In genomic region chr17:42312035-42312284, GRCh38 we compare ENCODE assay signal across 7 cellular contexts. TPM values are rescaled to one million over a fixed set of nuclear protein-coding genes. Genes with fewer than 3 reads are reported as not detected.
DNase-seq lines count a peak whose midpoint lies in the region; ATAC-seq and TF ChIP-seq lines count a peak whose summit lies in the region.

No MANE protein-coding gene starts in this region.

- H3K4me3 ChIP-seq in HFF-Myc (replicated peaks; ENCODE audit: low read depth, low read length) (peak overlapping the region; percentile 21; the same call in 1 of the 2 replicates), left lung (no peak overlapping the region)

- DNase-seq in HFF-Myc (ENCODE audit: extremely low read depth, low read depth) (no peak), left lung (no peak), epidermal melanocyte (ENCODE audit: insufficient read length, low spot score) (no peak), NCI-H748 (lab: John Stamatoyannopoulos, UW; ENCODE audit: unreplicated experiment) (no peak), GM10248 (ENCODE audit: extremely low spot score) (no peak)
- no peak for DNase-seq in activated CD4-positive, alpha-beta memory T cell treated with anti-CD3 and anti-CD28 coated beads, Interleukin-2, amount 10 ng/mL, durations not matched to agents 7 days and 5 days
- DNase-seq in stimulated activated effector memory CD8-positive, alpha-beta T cell treated with anti-CD3 and anti-CD28 coated beads, Interleukin-12 subunit alpha, Interleukin-12 subunit beta, amount 100 ng/mL, for 72 hours (ENCODE audit: low spot score in 2 of 2), result no peak

- H3K27ac ChIP-seq in left lung, result peak overlapping the region; percentile 60 to 63

- intact Hi-C loops in left lung (cut with DNase I), result no loop called here

- H3K4me3 Mint-ChIP-seq in activated CD4-positive, alpha-beta memory T cell treated with anti-CD3 and anti-CD28 coated beads, Interleukin-2, amount 10 ng/mL, durations not matched to agents 7 days and 5 days, result no peak overlapping the region
- peak overlapping the region; percentile 38 for H3K4me3 Mint-ChIP-seq in stimulated activated effector memory CD8-positive, alpha-beta T cell treated with anti-CD3 and anti-CD28 coated beads, Interleukin-12 subunit alpha, Interleukin-12 subunit beta, amount 100 ng/mL, for 72 hours

- H3K36me3 Mint-ChIP-seq in activated CD4-positive, alpha-beta memory T cell treated with anti-CD3 and anti-CD28 coated beads, Interleukin-2, amount 10 ng/mL, durations not matched to agents 7 days and 5 days (ENCODE audit: low read depth), result peaks cover 72% of the 10 kb centered on the region
- H3K36me3 Mint-ChIP-seq in stimulated activated effector memory CD8-positive, alpha-beta T cell treated with anti-CD3 and anti-CD28 coated beads, Interleukin-12 subunit alpha, Interleukin-12 subunit beta, amount 100 ng/mL, for 72 hours, result peaks cover 100% of the 10 kb centered on the region

- POLR2A ChIA-PET in activated CD4-positive, alpha-beta memory T cell treated with anti-CD3 and anti-CD28 coated beads, Interleukin-2, amount 10 ng/mL, durations not matched to agents 7 days and 5 days (lab: Charles Lee), result interaction anchor here (0.6 to 2.8 kb wide), 15 partner anchors 11 to 224 kb away, joined by 3 to 17 read pairs (median 4); partner anchors contain the start of genes NAGLU, STAT3, STAT5A and STAT5B
- POLR2A ChIA-PET in GM10248 (lab: Yijun Ruan, JAX), result interaction anchor here (1.3 to 1.5 kb wide), 3 partner anchors 10 to 76 kb away, joined by 3 to 12 read pairs (median 6); partner anchors contain the start of gene STAT3

- H3K9me3 Mint-ChIP-seq in activated CD4-positive, alpha-beta memory T cell treated with anti-CD3 and anti-CD28 coated beads, Interleukin-2, amount 10 ng/mL, durations not matched to agents 7 days and 5 days, result no peaks in the 10 kb centered on the region
- H3K9me3 Mint-ChIP-seq in stimulated activated effector memory CD8-positive, alpha-beta T cell treated with anti-CD3 and anti-CD28 coated beads, Interleukin-12 subunit alpha, Interleukin-12 subunit beta, amount 100 ng/mL, for 72 hours, result no peaks in the 10 kb centered on the region

- peaks cover 57% of the 10 kb centered on the region for H3K4me1 Mint-ChIP-seq in activated CD4-positive, alpha-beta memory T cell treated with anti-CD3 and anti-CD28 coated beads, Interleukin-2, amount 10 ng/mL, durations not matched to agents 7 days and 5 days
- peaks cover 61% of the 10 kb centered on the region for H3K4me1 Mint-ChIP-seq in stimulated activated effector memory CD8-positive, alpha-beta T cell treated with anti-CD3 and anti-CD28 coated beads, Interleukin-12 subunit alpha, Interleukin-12 subunit beta, amount 100 ng/mL, for 72 hours

- TF ChIP-seq CTCF in HFF-Myc (IDR thresholded peaks at IDR 0.05; ENCODE audit: low read depth, low read length, missing control alignments) (no peak), left lung (IDR thresholded peaks at IDR 0.05) (no peak), GM10248 (IDR thresholded peaks at IDR 0.05; ENCODE audit: control extremely low read depth, extremely low read depth, low read depth, missing control alignments) (no peak)

- CTCF ChIA-PET in activated CD4-positive, alpha-beta memory T cell treated with anti-CD3 and anti-CD28 coated beads, Interleukin-2, amount 10 ng/mL, durations not matched to agents 7 days and 5 days (lab: Charles Lee), result interaction anchor here (0.8 to 20.0 kb wide), 21 partner anchors 8 to 348 kb away, joined by 3 to 342 read pairs (median 4); no protein-coding TSS in a partner anchor
- CTCF ChIA-PET in GM10248 (lab: Yijun Ruan, JAX), result interaction anchor here (0.7 to 31.0 kb wide), 19 partner anchors 10 to 287 kb away, joined by 3 to 890 read pairs (median 4); partner anchors contain the start of genes KCNH4, STAT3 and STAT5A

- H3K36me3 ChIP-seq in left lung, result peaks cover 0 to 94% of the 10 kb centered on the region in 2 donors

- H3K27me3 Mint-ChIP-seq in activated CD4-positive, alpha-beta memory T cell treated with anti-CD3 and anti-CD28 coated beads, Interleukin-2, amount 10 ng/mL, durations not matched to agents 7 days and 5 days, result no peaks in the 10 kb centered on the region

- ATAC-seq in left lung, result no peak
- ATAC-seq in stimulated activated effector memory CD8-positive, alpha-beta T cell treated with anti-CD3 and anti-CD28 coated beads, Interleukin-12 subunit alpha, Interleukin-12 subunit beta, amount 100 ng/mL, for 72 hours, result no peak

- peaks cover 19 to 53% of the 10 kb centered on the region in 2 donors for H3K4me1 ChIP-seq in left lung

- H3K27ac Mint-ChIP-seq in activated CD4-positive, alpha-beta memory T cell treated with anti-CD3 and anti-CD28 coated beads, Interleukin-2, amount 10 ng/mL, durations not matched to agents 7 days and 5 days, result peak overlapping the region; percentile 6
- peak overlapping the region; percentile 93 for H3K27ac Mint-ChIP-seq in stimulated activated effector memory CD8-positive, alpha-beta T cell treated with anti-CD3 and anti-CD28 coated beads, Interleukin-12 subunit alpha, Interleukin-12 subunit beta, amount 100 ng/mL, for 72 hours

- no peaks in the 10 kb centered on the region for H3K9me3 ChIP-seq in left lung

- no peaks in the 10 kb centered on the region for H3K27me3 ChIP-seq in left lung

RNA-seq across cellular contexts. Expression of gene STAT5A, which starts 23.7 kb away (rescaled TPM):
- total RNA-seq in activated CD4-positive, alpha-beta memory T cell treated with anti-CD3 and anti-CD28 coated beads, Interleukin-2, amount 10 ng/mL, durations not matched to agents 7 days and 5 days, result 10 to 100 TPM; 88.4 to 96.7 TPM
- total RNA-seq in left lung, result 10 to 100 TPM; 29.3 to 47.4 TPM

RNA-seq across cellular contexts. Expression of gene STAT5B, which starts 35.8 kb away (rescaled TPM):
- total RNA-seq in activated CD4-positive, alpha-beta memory T cell treated with anti-CD3 and anti-CD28 coated beads, Interleukin-2, amount 10 ng/mL, durations not matched to agents 7 days and 5 days, result 100 to 1,000 TPM; 163 to 171 TPM
- total RNA-seq in left lung, result 10 to 100 TPM; 41.5 to 70.9 TPM
